ENCODE assay signal across 28 cellular contexts in the genomic region with DNA sequence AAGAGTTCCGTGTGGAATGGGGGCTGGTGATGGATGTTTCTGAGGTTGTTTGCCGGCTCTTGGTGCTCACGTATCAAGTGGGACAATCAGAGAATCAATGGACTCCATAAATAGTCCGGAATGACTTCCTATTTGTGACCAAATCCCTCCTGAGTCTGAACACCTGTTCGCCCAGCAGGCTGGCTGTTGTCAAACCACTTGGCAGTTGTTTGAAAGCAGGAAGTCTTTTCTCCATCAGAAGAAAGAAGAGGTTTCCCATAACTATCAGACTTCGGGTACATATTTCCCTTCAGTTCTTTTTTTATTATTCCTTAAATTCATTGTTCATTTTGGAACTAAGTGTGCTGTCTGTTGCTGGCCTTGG.
DNase-seq lines count a peak whose midpoint lies in the region; ATAC-seq and TF ChIP-seq lines count a peak whose summit lies in the region.
"Had no signal": no experiment of that assay in that cellular context is flagged by ENCODE, and none has a peak within 500 bp of the region (broad histone marks: within the 10 kb centered on the region; RNA-seq: fewer than 3 reads in every experiment).

No MANE protein-coding gene starts in this region.

- no peak for ATAC-seq in right cardiac atrium
- ATAC-seq: activated CD4-positive, CD25-positive, alpha-beta regulatory T cell treated with anti-CD3 and anti-CD28 coated beads, Interleukin-2, amount 50 U/mL, for 24 hours; body of pancreas; gastroesophageal sphincter; left cardiac atrium had no signal

- H3K9me3 ChIP-seq in right cardiac atrium (ENCODE audit: control insufficient read depth, low read length) (no peaks in the 10 kb centered on the region), ovary (no peaks in the 10 kb centered on the region)
- H3K9me3 ChIP-seq: adrenal gland, body of pancreas, gastroesophageal sphincter, right lobe of liver, SK-N-SH, suprapubic skin had no signal

- 61% methylated on average over 6 of the region's 6 CpGs for WGBS in right cardiac atrium
- 51 to 62% (median 60%) methylated on average over 6 of the region's 6 CpGs for WGBS in ovary, 3 donors

- no peak for TF ChIP-seq EP300 in ovary (IDR thresholded peaks at IDR 0.05)

- H3K27me3 ChIP-seq in right cardiac atrium (ENCODE audit: control insufficient read depth, insufficient read depth) (no peaks in the 10 kb centered on the region), ovary (no peaks in the 10 kb centered on the region)
- H3K27me3 ChIP-seq: adrenal gland, body of pancreas, gastroesophageal sphincter, right lobe of liver, suprapubic skin had no signal

- H3K27ac ChIP-seq in right cardiac atrium (ENCODE audit: low read length) (no peak overlapping the region), ovary (no peak overlapping the region)
- H3K27ac ChIP-seq: adrenal gland, body of pancreas, gastroesophageal sphincter, right lobe of liver, suprapubic skin had no signal

- H3K4me3 ChIP-seq in right cardiac atrium (ENCODE audit: low read length) (no peak overlapping the region), ovary (no peak overlapping the region)
- H3K4me3 ChIP-seq: adrenal gland, body of pancreas, gastroesophageal sphincter, right lobe of liver, suprapubic skin had no signal

- no peak for TF ChIP-seq CTCF in ovary (IDR thresholded peaks at IDR 0.05)

- DNase-seq in DMS 273 treated with DMSO at 0.1 percent for 48 hours (lab: John Stamatoyannopoulos, UW) (peak; percentile 10), DMS79 treated with DMSO at 0.1 percent for 48 hours (lab: John Stamatoyannopoulos, UW) (peak; percentile 19), NCI-H510A (lab: John Stamatoyannopoulos, UW) (peak; percentile 69), pons (ENCODE audit: low spot score) (peak; percentile 3), right cardiac atrium (no peak), ovary (no peak)
- no peak for DNase-seq in stimulated activated CD4-positive, alpha-beta T cell treated with anti-CD3 and anti-CD28 coated beads, Interleukin-1b, Interleukin-23, amount 100 ng/mL, for 48 hours
- DNase-seq: activated CD4-positive, alpha-beta T cell treated with anti-CD3 and anti-CD28 coated beads, Interleukin-2, amount 50 U/mL, for 48 hours; activated naive CD4-positive, alpha-beta T cell treated with anti-CD3 and anti-CD28 coated beads for 36 hours; adrenal gland; body of pancreas; CD4-positive, CD25-positive, alpha-beta regulatory T cell; cerebellar nuclear complex; DND-41; hippocampal formation; KG1; left cardiac atrium; mammary epithelial cell; NCI-H187; OCI-M1; posterior cingulate gyrus; right lobe of liver; SK-N-SH; stimulated activated CD4-positive, alpha-beta T cell treated with anti-CD3 and anti-CD28 coated beads, Interleukin-15, amount 100 ng/mL, for 24 hours; stimulated activated naive CD4-positive, alpha-beta T cell had no signal

- TF ChIP-seq POLR2A in ovary (IDR thresholded peaks at IDR 0.05), result no peak

- H3K36me3 ChIP-seq in ovary, result no peaks in the 10 kb centered on the region
- H3K36me3 ChIP-seq: adrenal gland, gastroesophageal sphincter, right lobe of liver, suprapubic skin had no signal

- H3K4me1 ChIP-seq in right cardiac atrium (ENCODE audit: control insufficient read depth, insufficient read depth, low read length), result no peaks in the 10 kb centered on the region
- peaks cover 2% of the 10 kb centered on the region for H3K4me1 ChIP-seq in ovary (ENCODE audit: insufficient read depth)
- H3K4me1 ChIP-seq: adrenal gland, body of pancreas, right lobe of liver, suprapubic skin had no signal

- intact Hi-C loops in right cardiac atrium (cut with DNase I), result no loop called here
- intact Hi-C loops in ovary (cut with DNase I), result no loop called here

Comparison
In these comparisons a context has a peak if more than half of its experiments do, and no peak if none do; other contexts are left out.
1. DNase-seq: peak in DMS 273 treated with DMSO at 0.1 percent for 48 hours (single experiment), DMS79 treated with DMSO at 0.1 percent for 48 hours (single experiment), NCI-H510A (single experiment) and pons (single experiment); none in right cardiac atrium (0 of 3), ovary (0 of 5) and stimulated activated CD4-positive, alpha-beta T cell treated with anti-CD3 and anti-CD28 coated beads, Interleukin-1b, Interleukin-23, amount 100 ng/mL, for 48 hours (single experiment).